In genomic region chr14:18955816-18956215, GRCh38 we compare ENCODE assay signal across 13 cellular contexts. TPM values are rescaled to one million over a fixed set of nuclear protein-coding genes. Genes with fewer than 3 reads are reported as not detected.
"Had no signal": no experiment of that assay in that cellular context is flagged by ENCODE, and none has a peak within 500 bp of the region (broad histone marks: within the 10 kb centered on the region; RNA-seq: fewer than 3 reads in every experiment).

No MANE protein-coding gene starts in this region.

RNA-seq across cellular contexts. Expression of gene POTEM, which starts 11.4 kb away (rescaled TPM):
- total RNA-seq: activated CD4-positive, alpha-beta memory T cell treated with anti-CD3 and anti-CD28 coated beads for 36 hours; activated CD4-positive, alpha-beta memory T cell treated with anti-CD3 and anti-CD28 coated beads, Interleukin-2, amount 10 ng/mL, durations not matched to agents 7 days and 5 days; activated CD4-positive, alpha-beta T cell treated with anti-CD3 and anti-CD28 coated beads for 36 hours; activated CD4-positive, alpha-beta T cell treated with anti-CD3 and anti-CD28 coated beads, Interleukin-2, amount 10 ng/mL, durations not matched to agents 24 days and 14 days; activated CD4-positive, alpha-beta T cell treated with anti-CD3 and anti-CD28 coated beads, Interleukin-2, amount 10 ng/mL, durations not matched to agents 7 days and 5 days; activated CD8-positive, alpha-beta memory T cell treated with anti-CD3 and anti-CD28 coated beads for 36 hours; activated CD8-positive, alpha-beta memory T cell treated with anti-CD3 and anti-CD28 coated beads, Interleukin-2, amount 10 ng/mL, durations not matched to agents 7 days and 5 days; activated CD8-positive, alpha-beta T cell treated with anti-CD3 and anti-CD28 coated beads for 36 hours; activated CD8-positive, alpha-beta T cell treated with anti-CD3 and anti-CD28 coated beads, Interleukin-2, amount 10 ng/mL, durations not matched to agents 7 days and 5 days; T-helper 1 cell treated with Interleukin-12 subunit alpha and Interleukin-12 subunit beta and Interleukin-4 antibody, amounts not matched to agents 30 ng/mL and 1 ng/mL, for 36 hours; T-helper 17 cell; T-helper 2 cell treated with Interferon-gamma antibody and Interleukin-4, amounts not matched to agents 100 ng/mL and 5 ng/mL, for 36 hours; WTC11 had no signal
